1 cellular context compared by ENCODE assay signal in the genomic region with DNA sequence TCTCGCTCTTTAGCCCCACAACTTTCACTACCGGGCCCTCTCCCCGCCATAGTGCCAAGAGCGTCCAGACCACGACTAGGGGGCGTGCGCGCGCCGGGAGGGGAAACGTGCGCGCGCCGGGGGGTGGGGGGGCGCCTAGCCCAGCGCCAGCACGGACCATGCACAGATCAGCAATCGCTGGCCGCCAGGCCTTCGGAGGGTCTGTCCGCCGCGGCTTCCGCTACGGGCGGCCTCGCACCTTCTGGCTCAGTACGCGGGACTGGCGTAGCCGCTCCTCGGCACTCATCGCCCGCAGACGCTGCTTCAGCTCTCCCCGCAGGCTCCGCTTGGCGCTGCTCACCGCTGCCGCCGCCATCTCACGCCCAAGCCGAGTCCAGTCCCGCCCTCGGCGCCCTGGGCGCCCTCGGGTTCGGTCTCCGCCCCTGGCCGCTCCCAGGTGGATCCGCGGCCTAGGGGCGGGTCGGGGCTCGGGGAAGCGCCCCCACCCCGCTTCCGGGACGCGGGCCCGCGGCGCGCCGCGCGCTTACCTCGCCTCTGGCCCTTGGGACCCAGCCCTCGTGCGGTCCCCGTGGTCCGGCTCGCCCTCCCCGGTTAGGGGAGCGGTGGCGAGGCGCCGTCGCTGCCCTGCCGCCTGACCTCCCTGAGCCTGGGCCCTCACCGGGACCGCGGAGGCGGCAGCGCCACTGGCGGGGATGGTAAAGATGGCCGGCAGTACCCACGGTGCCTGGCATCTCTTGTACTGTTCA.
TF ChIP-seq lines count a peak whose summit lies in the region.

TSS of gene MTHFS (minus strand) at position 381 of the 746 bp plus-strand sequence. CDS start at position 355, 26 bp downstream.

TF ChIP-seq in HepG2, 621 proteins besides CTCF, POLR2A, EP300 and RAD21 (continued from another document and continues in another):
- no peak for TF ChIP-seq PHB2 (IDR thresholded peaks at IDR 0.05; ENCODE audit: partially characterized antibody)
- TF ChIP-seq ZNF782 (CRISPR knock-in tag; IDR thresholded peaks at IDR 0.05; ENCODE audit: borderline replicate concordance): peak; percentile 66; the same call in 1 of the 2 replicates
- peak; percentile 82; the same call in 1 of the 2 replicates for TF ChIP-seq PLSCR1 (CRISPR knock-in tag; IDR thresholded peaks at IDR 0.05; ENCODE audit: borderline replicate concordance)
- peak; percentile 69; the same call in 1 of the 2 replicates for TF ChIP-seq ZNF746 (CRISPR knock-in tag; IDR thresholded peaks at IDR 0.05)
- peak; percentile 82 for TF ChIP-seq SP5 (CRISPR knock-in tag; IDR thresholded peaks at IDR 0.05; ENCODE audit: borderline replicate concordance, low read depth)
- TF ChIP-seq PBX3 (CRISPR knock-in tag; IDR thresholded peaks at IDR 0.05; ENCODE audit: borderline replicate concordance): peak; percentile 85
- peak; percentile 39 for TF ChIP-seq MAZ (IDR thresholded peaks at IDR 0.05; ENCODE audit: borderline replicate concordance, low read depth, low read length)
- TF ChIP-seq MAZ (CRISPR knock-in tag; IDR thresholded peaks at IDR 0.05; ENCODE audit: low read depth): peak; percentile 90
- peak; percentile 59 for TF ChIP-seq HIC2 (CRISPR knock-in tag; IDR thresholded peaks at IDR 0.05; ENCODE audit: low read depth)
- TF ChIP-seq SOX6 (IDR thresholded peaks at IDR 0.05): no peak
- peak; percentile 40; the same call in 1 of the 2 replicates for TF ChIP-seq SOX6 (CRISPR knock-in tag; IDR thresholded peaks at IDR 0.05)
- TF ChIP-seq SNAPC5 (CRISPR knock-in tag; IDR thresholded peaks at IDR 0.05; ENCODE audit: borderline replicate concordance): no peak
- peak; percentile 24; the same call in 1 of the 2 replicates for TF ChIP-seq ZNF275 (CRISPR knock-in tag; IDR thresholded peaks at IDR 0.05; ENCODE audit: borderline replicate concordance)
- peak; percentile 57; the same call in 1 of the 2 replicates for TF ChIP-seq ZNF230 (CRISPR knock-in tag; IDR thresholded peaks at IDR 0.05)
- TF ChIP-seq PTBP1 (IDR thresholded peaks at IDR 0.05; ENCODE audit: low read depth, low read length, poor library complexity, severe bottlenecking): peak; percentile 7
- no peak for TF ChIP-seq CREM (IDR thresholded peaks at IDR 0.05)
- TF ChIP-seq CREM (CRISPR knock-in tag; IDR thresholded peaks at IDR 0.05): peak; percentile 44; the same call in 1 of the 2 replicates
- peak; percentile 84 for TF ChIP-seq SALL2 (CRISPR knock-in tag; IDR thresholded peaks at IDR 0.05)
- TF ChIP-seq ZIK1 (CRISPR knock-in tag; IDR thresholded peaks at IDR 0.05; ENCODE audit: borderline replicate concordance, low read depth): peak; percentile 82
- TF ChIP-seq ZNF30 (CRISPR knock-in tag; IDR thresholded peaks at IDR 0.05): no peak
- TF ChIP-seq TBL1XR1 (IDR thresholded peaks at IDR 0.05; ENCODE audit: borderline replicate concordance, low read length, partially characterized antibody): no peak
- TF ChIP-seq MLLT10 (CRISPR knock-in tag; IDR thresholded peaks at IDR 0.05): no peak
- peak; percentile 51; the same call in 1 of the 2 replicates for TF ChIP-seq ZKSCAN8 (CRISPR knock-in tag; IDR thresholded peaks at IDR 0.05; ENCODE audit: borderline replicate concordance)
- TF ChIP-seq PHF5A (CRISPR knock-in tag; IDR thresholded peaks at IDR 0.05; ENCODE audit: low read depth, unreplicated experiment): peak; percentile 33
- TF ChIP-seq ZNF710 (CRISPR knock-in tag; IDR thresholded peaks at IDR 0.05; ENCODE audit: borderline replicate concordance): no peak
- no peak; the same call in 1 of the 2 replicates for TF ChIP-seq ZNF577 (CRISPR knock-in tag; IDR thresholded peaks at IDR 0.05; ENCODE audit: borderline replicate concordance, low read depth)
- TF ChIP-seq BORCS8-MEF2B (CRISPR knock-in tag; IDR thresholded peaks at IDR 0.05): peak; percentile 27; the same call in 1 of the 2 replicates
- TF ChIP-seq GTF2F1 (IDR thresholded peaks at IDR 0.05; ENCODE audit: low read length): no peak
- TF ChIP-seq ZNF205 (CRISPR knock-in tag; IDR thresholded peaks at IDR 0.05): peak; percentile 70; the same call in 1 of the 2 replicates
- TF ChIP-seq ZNF772 (CRISPR knock-in tag; IDR thresholded peaks at IDR 0.05): peak; percentile 46
- TF ChIP-seq, protein P1, sequence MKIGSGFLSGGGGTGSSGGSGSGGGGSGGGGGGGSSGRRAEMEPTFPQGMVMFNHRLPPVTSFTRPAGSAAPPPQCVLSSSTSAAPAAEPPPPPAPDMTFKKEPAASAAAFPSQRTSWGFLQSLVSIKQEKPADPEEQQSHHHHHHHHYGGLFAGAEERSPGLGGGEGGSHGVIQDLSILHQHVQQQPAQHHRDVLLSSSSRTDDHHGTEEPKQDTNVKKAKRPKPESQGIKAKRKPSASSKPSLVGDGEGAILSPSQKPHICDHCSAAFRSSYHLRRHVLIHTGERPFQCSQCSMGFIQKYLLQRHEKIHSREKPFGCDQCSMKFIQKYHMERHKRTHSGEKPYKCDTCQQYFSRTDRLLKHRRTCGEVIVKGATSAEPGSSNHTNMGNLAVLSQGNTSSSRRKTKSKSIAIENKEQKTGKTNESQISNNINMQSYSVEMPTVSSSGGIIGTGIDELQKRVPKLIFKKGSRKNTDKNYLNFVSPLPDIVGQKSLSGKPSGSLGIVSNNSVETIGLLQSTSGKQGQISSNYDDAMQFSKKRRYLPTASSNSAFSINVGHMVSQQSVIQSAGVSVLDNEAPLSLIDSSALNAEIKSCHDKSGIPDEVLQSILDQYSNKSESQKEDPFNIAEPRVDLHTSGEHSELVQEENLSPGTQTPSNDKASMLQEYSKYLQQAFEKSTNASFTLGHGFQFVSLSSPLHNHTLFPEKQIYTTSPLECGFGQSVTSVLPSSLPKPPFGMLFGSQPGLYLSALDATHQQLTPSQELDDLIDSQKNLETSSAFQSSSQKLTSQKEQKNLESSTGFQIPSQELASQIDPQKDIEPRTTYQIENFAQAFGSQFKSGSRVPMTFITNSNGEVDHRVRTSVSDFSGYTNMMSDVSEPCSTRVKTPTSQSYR (CRISPR knock-in tag; IDR thresholded peaks at IDR 0.05; ENCODE audit: borderline replicate concordance): peak; percentile 34; the same call in 1 of the 2 replicates
- TF ChIP-seq GFI1 (CRISPR knock-in tag; IDR thresholded peaks at IDR 0.05; ENCODE audit: borderline replicate concordance): peak; percentile 79; the same call in 1 of the 2 replicates
- TF ChIP-seq, protein P2, sequence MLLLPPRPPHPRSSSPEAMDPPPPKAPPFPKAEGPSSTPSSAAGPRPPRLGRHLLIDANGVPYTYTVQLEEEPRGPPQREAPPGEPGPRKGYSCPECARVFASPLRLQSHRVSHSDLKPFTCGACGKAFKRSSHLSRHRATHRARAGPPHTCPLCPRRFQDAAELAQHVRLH (CRISPR knock-in tag; IDR thresholded peaks at IDR 0.05; ENCODE audit: borderline replicate concordance, low read depth): peak; percentile 56; the same call in 1 of the 2 replicates
- TF ChIP-seq GATA4 (IDR thresholded peaks at IDR 0.05; ENCODE audit: borderline replicate concordance, low read depth): peak; percentile 72; the same call in 1 of the 2 replicates
- TF ChIP-seq ZNF75D (CRISPR knock-in tag; IDR thresholded peaks at IDR 0.05; ENCODE audit: borderline replicate concordance): no peak
- TF ChIP-seq ZNF550 (CRISPR knock-in tag; IDR thresholded peaks at IDR 0.05; ENCODE audit: borderline replicate concordance): no peak
- TF ChIP-seq ZNF674 (CRISPR knock-in tag; IDR thresholded peaks at IDR 0.05; ENCODE audit: low read depth): 0 out of 2 replicates have a peak, but pooled peaks have one; percentile 27
- TF ChIP-seq STAG1 (CRISPR knock-in tag; IDR thresholded peaks at IDR 0.05): peak; percentile 55
- TF ChIP-seq JDP2 (CRISPR knock-in tag; IDR thresholded peaks at IDR 0.05; ENCODE audit: borderline replicate concordance): no peak; the same call in 1 of the 2 replicates
- peak; percentile 44; the same call in 1 of the 2 replicates for TF ChIP-seq ZSCAN29 (CRISPR knock-in tag; conservative IDR thresholded peaks at IDR 0.05)
- peak; percentile 68; the same call in 1 of the 2 replicates for TF ChIP-seq CBFB (CRISPR knock-in tag; IDR thresholded peaks at IDR 0.05)
- no peak for TF ChIP-seq MYNN (CRISPR knock-in tag; IDR thresholded peaks at IDR 0.05; ENCODE audit: low read depth)
- no peak for TF ChIP-seq ZNF432 (CRISPR knock-in tag; IDR thresholded peaks at IDR 0.05; ENCODE audit: borderline replicate concordance)
- TF ChIP-seq PAX8 (CRISPR knock-in tag; IDR thresholded peaks at IDR 0.05; ENCODE audit: borderline replicate concordance): no peak
- 0 out of 2 replicates have a peak, but pooled peaks have one; percentile 54 for TF ChIP-seq REPIN1 (CRISPR knock-in tag; IDR thresholded peaks at IDR 0.05; ENCODE audit: borderline replicate concordance, low read depth)
- TF ChIP-seq ZBTB33 (CRISPR knock-in tag; IDR thresholded peaks at IDR 0.05): no peak; the same call in 1 of the 2 replicates
- no peak for TF ChIP-seq MIER3 (CRISPR knock-in tag; IDR thresholded peaks at IDR 0.05; ENCODE audit: borderline replicate concordance)
- no peak; the same call in 1 of the 2 replicates for TF ChIP-seq ZNF878 (CRISPR knock-in tag; IDR thresholded peaks at IDR 0.05)
- TF ChIP-seq DPF2 (CRISPR knock-in tag; IDR thresholded peaks at IDR 0.05; ENCODE audit: borderline replicate concordance, low read depth): no peak
- TF ChIP-seq ZNF383 (CRISPR knock-in tag; IDR thresholded peaks at IDR 0.05; ENCODE audit: borderline replicate concordance): no peak
- TF ChIP-seq NR2F6 (IDR thresholded peaks at IDR 0.05): no peak; the same call in 1 of the 2 replicates
- TF ChIP-seq NR2F6 (CRISPR knock-in tag; IDR thresholded peaks at IDR 0.05): peak; percentile 27; the same call in 1 of the 2 replicates
- TF ChIP-seq ZMYM3 (CRISPR knock-in tag; IDR thresholded peaks at IDR 0.05): peak; percentile 18; the same call in 1 of the 2 replicates
- no peak; the same call in 1 of the 2 replicates for TF ChIP-seq NFIC (IDR thresholded peaks at IDR 0.05; ENCODE audit: low read length)
- TF ChIP-seq ZC3H4 (CRISPR knock-in tag; IDR thresholded peaks at IDR 0.05; ENCODE audit: borderline replicate concordance): no peak
- no peak for TF ChIP-seq SMAD9 (CRISPR knock-in tag; IDR thresholded peaks at IDR 0.05)
